ENCODE assay signal across 8 cellular contexts in genomic region chr11:289145-289705, GRCh38. TPM values are rescaled to one million over a fixed set of nuclear protein-coding genes. Genes with fewer than 3 reads are reported as not detected.
DNase-seq lines count a peak whose midpoint lies in the region; ATAC-seq and TF ChIP-seq lines count a peak whose summit lies in the region.

No MANE protein-coding gene starts in this region.

- DNase-seq in MCF 10A (ENCODE audit: unreplicated experiment) (no peak), NCI-H345 (lab: John Stamatoyannopoulos, UW) (no peak), HT-29 (ENCODE audit: low spot score) (no peak), ACHN (no peak)
- DNase-seq in naive thymus-derived CD4-positive, alpha-beta T cell: peak in 7 of 9 donors; percentile 24 to 69 (median 57)

- peaks cover 39 to 46% (median 46%) of the 10 kb centered on the region in 11 experiments for H3K27me3 ChIP-seq in BLaER1 treated with 17β-estradiol and CSF1 and Interleukin-3, amounts not matched to agents 10 nM and 100 nM
- H3K27me3 ChIP-seq in naive thymus-derived CD4-positive, alpha-beta T cell (ENCODE audit: control insufficient read depth in 2 of 2, insufficient read depth in 2 of 2, low read length in 2 of 2): no peaks in the 10 kb centered on the region

- POLR2A ChIA-PET in MCF 10A (lab: Yijun Ruan, JAX): interaction anchor here (1.1 kb wide), 1 partner anchor 82 kb away, joined by 3 read pairs; the partner anchor contains the start of genes BET1L and RIC8A
- POLR2A ChIA-PET in naive thymus-derived CD4-positive, alpha-beta T cell (lab: Charles Lee): interaction anchor here (0.8 to 15.1 kb wide), 14 partner anchors 9 to 117 kb away, joined by 3 to 330 read pairs (median 8); partner anchors contain the start of genes BET1L, IFITM2, IFITM5 and NLRP6

- peak overlapping the region; percentile 91 to 100 (median 99) for H3K4me2 ChIP-seq in BLaER1 treated with 17β-estradiol and CSF1 and Interleukin-3, amounts not matched to agents 10 nM and 100 nM

- intact Hi-C loops in MCF 10A (cut with micrococcal nuclease): no loop called here
- intact Hi-C loops in naive thymus-derived CD4-positive, alpha-beta T cell (cut with micrococcal nuclease): loop anchor here (1.0 to 5.0 kb wide), 4 partner anchors 9 to 82 kb away; partner anchors contain the start of genes BET1L (in 1 of the 2), PSMD13 (in 1 of the 2), RIC8A (in 1 of the 2) and SIRT3 (in 1 of the 2)

- peak; percentile 49 for ATAC-seq in naive thymus-derived CD4-positive, alpha-beta T cell
- ATAC-seq in GM21447 (IDR thresholded peaks at IDR 0.05; ENCODE audit: unreplicated experiment): no peak

- H3K4me1 ChIP-seq in BLaER1 treated with 17β-estradiol and CSF1 and Interleukin-3, amounts not matched to agents 10 nM and 100 nM: peaks cover 31 to 47% (median 40%) of the 10 kb centered on the region in 10 experiments
- H3K4me1 ChIP-seq in naive thymus-derived CD4-positive, alpha-beta T cell (ENCODE audit: control insufficient read depth in 2 of 2, insufficient read depth in 2 of 2, low read length in 2 of 2): peaks cover 16% of the 10 kb centered on the region in 2 donors

- H3K4me1 Mint-ChIP-seq in MCF 10A (ENCODE audit: insufficient read depth, unreplicated experiment): no peaks in the 10 kb centered on the region
- peaks cover 19 to 48% (median 33%) of the 10 kb centered on the region in 7 donors for H3K4me1 Mint-ChIP-seq in naive thymus-derived CD4-positive, alpha-beta T cell

- H3K36me3 ChIP-seq in BLaER1 treated with 17β-estradiol and CSF1 and Interleukin-3, amounts not matched to agents 10 nM and 100 nM: peaks cover 7 to 37% (median 22%) of the 10 kb centered on the region in 11 experiments; a peak in 18 of 22 replicates
- peaks cover 35% of the 10 kb centered on the region for H3K36me3 ChIP-seq in KOPT-K1 (ENCODE audit: insufficient read depth, low read length)
- H3K36me3 ChIP-seq in naive thymus-derived CD4-positive, alpha-beta T cell (ENCODE audit: control insufficient read depth in 2 of 3, insufficient read depth in 3 of 3, low read length in 3 of 3): peaks cover 0 to 50% (median 6%) of the 10 kb centered on the region in 3 experiments

- H3K27me3 Mint-ChIP-seq in MCF 10A (ENCODE audit: insufficient read depth, unreplicated experiment): peaks cover 15% of the 10 kb centered on the region
- H3K27me3 Mint-ChIP-seq in naive thymus-derived CD4-positive, alpha-beta T cell: peaks cover 0 to 14% (median 0%) of the 10 kb centered on the region in 5 donors

- H3K27ac Mint-ChIP-seq in MCF 10A (ENCODE audit: low read depth, unreplicated experiment): no peak overlapping the region
- H3K27ac Mint-ChIP-seq in naive thymus-derived CD4-positive, alpha-beta T cell: peak overlapping the region; percentile 74 to 95 (median 88)

- in situ Hi-C loops in ACHN (cut with HindIII; ENCODE audit: low pct_ligation_motif_present, low pct_unique_long_range_greater_than_20kb, low sequenced_read_pairs): no loop called here

- peak overlapping the region; percentile 73 to 91 (median 78); a peak in 21 of 22 replicates for H3K27ac ChIP-seq in BLaER1 treated with 17β-estradiol and CSF1 and Interleukin-3, amounts not matched to agents 10 nM and 100 nM
- peak overlapping the region; percentile 99 for H3K27ac ChIP-seq in KOPT-K1 (ENCODE audit: low read depth, low read length, poor library complexity, severe bottlenecking)
- H3K27ac ChIP-seq in naive thymus-derived CD4-positive, alpha-beta T cell (ENCODE audit: low read depth, low read length): peak overlapping the region; percentile 100

- CTCF ChIA-PET in MCF 10A (lab: Yijun Ruan, JAX): interaction anchor here (0.6 to 0.9 kb wide), 2 partner anchors 10 to 20 kb away, joined by 3 read pairs; no protein-coding TSS in a partner anchor
- CTCF ChIA-PET in naive thymus-derived CD4-positive, alpha-beta T cell (lab: Charles Lee): interaction anchor here (1.0 to 2.4 kb wide), 4 partner anchors 17 to 37 kb away, joined by 3 to 11 read pairs (median 4); no protein-coding TSS in a partner anchor

- H3K4me3 Mint-ChIP-seq in MCF 10A (ENCODE audit: unreplicated experiment): peak overlapping the region; percentile 39
- peak overlapping the region; percentile 68 to 89 (median 84) for H3K4me3 Mint-ChIP-seq in naive thymus-derived CD4-positive, alpha-beta T cell

- peak overlapping the region; percentile 69 to 88 (median 74) for H3K4me3 ChIP-seq in BLaER1 treated with 17β-estradiol and CSF1 and Interleukin-3, amounts not matched to agents 10 nM and 100 nM
- peak overlapping the region; percentile 47 for H3K4me3 ChIP-seq in naive thymus-derived CD4-positive, alpha-beta T cell (ENCODE audit: low read length)

- no peaks in the 10 kb centered on the region for H3K36me3 Mint-ChIP-seq in MCF 10A (ENCODE audit: insufficient read depth, unreplicated experiment)
- H3K36me3 Mint-ChIP-seq in naive thymus-derived CD4-positive, alpha-beta T cell: peaks cover 0 to 23% (median 0%) of the 10 kb centered on the region in 5 donors

- no peaks in the 10 kb centered on the region for H3K9me3 Mint-ChIP-seq in MCF 10A (ENCODE audit: unreplicated experiment)
- peaks cover 0 to 4% (median 0%) of the 10 kb centered on the region in 11 donors for H3K9me3 Mint-ChIP-seq in naive thymus-derived CD4-positive, alpha-beta T cell

- peak overlapping the region; percentile 80 to 98 (median 86) for H3K9ac ChIP-seq in BLaER1 treated with 17β-estradiol and CSF1 and Interleukin-3, amounts not matched to agents 10 nM and 100 nM

- H3K9me3 ChIP-seq in BLaER1 treated with 17β-estradiol and CSF1 and Interleukin-3, amounts not matched to agents 10 nM and 100 nM (replicated peaks in 1 of 11): no peaks in the 10 kb centered on the region
- H3K9me3 ChIP-seq in KOPT-K1 (ENCODE audit: insufficient read depth, low read length, poor library complexity, severe bottlenecking): no peaks in the 10 kb centered on the region
- no peaks in the 10 kb centered on the region for H3K9me3 ChIP-seq in naive thymus-derived CD4-positive, alpha-beta T cell (ENCODE audit: control insufficient read depth in 2 of 3, low read length in 3 of 3)

- no peak for TF ChIP-seq CTCF in MCF 10A (IDR thresholded peaks at IDR 0.05; ENCODE audit: unreplicated experiment)

- peaks cover 0 to 29% (median 6%) of the 10 kb centered on the region in 11 experiments; a peak in 8 of 22 replicates for H4K20me1 ChIP-seq in BLaER1 treated with 17β-estradiol and CSF1 and Interleukin-3, amounts not matched to agents 10 nM and 100 nM

- no TSS peak for BruUV-seq in MCF 10A (replicated peaks; lab: Mats Ljungman, UMichigan)

RNA-seq across cellular contexts. Expression of gene PGGHG, which starts 0.3 kb away (rescaled TPM):
- 6.3 and 8.5 TPM in 2 replicates for total RNA-seq in MCF 10A (2022)
- total RNA-seq in naive thymus-derived CD4-positive, alpha-beta T cell: 100 to 1,000 TPM; 325 to 656 (median 348) TPM
- polyA plus RNA-seq in naive thymus-derived CD4-positive, alpha-beta T cell: 10 to 100 TPM in 1 of 2 donors, 1 to 10 TPM in 1; 5.1 to 11.7 TPM
- 175 and 194 TPM in 2 replicates for total RNA-seq in HT-29 (2014; rRNA removed; shearing (Covaris generic))

RNA-seq across cellular contexts. Expression of gene IFITM5, which starts 10.1 kb away (rescaled TPM):
- total RNA-seq in MCF 10A (2022): not detected in 2 replicates
- not detected for total RNA-seq in naive thymus-derived CD4-positive, alpha-beta T cell
- not detected for polyA plus RNA-seq in naive thymus-derived CD4-positive, alpha-beta T cell
- total RNA-seq in HT-29 (2014; rRNA removed; shearing (Covaris generic)): not detected in 2 replicates

RNA-seq across cellular contexts. Expression of gene NLRP6, which starts 11.0 kb away (rescaled TPM):
- not detected in 2 replicates for total RNA-seq in MCF 10A (2022)
- 10 to 100 TPM in 3 of 5 experiments, 1 to 10 TPM in 2; 5.4 to 24.7 (median 13.8) TPM for total RNA-seq in naive thymus-derived CD4-positive, alpha-beta T cell
- polyA plus RNA-seq in naive thymus-derived CD4-positive, alpha-beta T cell: 10 to 100 TPM in 1 of 2 donors, 1 to 10 TPM in 1; 8.5 to 20.4 TPM
- total RNA-seq in HT-29 (2014; rRNA removed; shearing (Covaris generic)): not detected in 2 replicates

RNA-seq across cellular contexts. Expression of gene IFITM2, which starts 18.4 kb away (rescaled TPM):
- 288 and 314 TPM in 2 replicates for total RNA-seq in MCF 10A (2022)
- 1,000 to 10,000 TPM in 1 of 5 experiments, 100 to 1,000 TPM in 4; 143 to 1,924 (median 528) TPM for total RNA-seq in naive thymus-derived CD4-positive, alpha-beta T cell
- polyA plus RNA-seq in naive thymus-derived CD4-positive, alpha-beta T cell: 1,000 to 10,000 TPM; 2,860 to 3,315 TPM
- 31.2 and 32.3 TPM in 2 replicates for total RNA-seq in HT-29 (2014; rRNA removed; shearing (Covaris generic))

RNA-seq across cellular contexts. Expression of gene IFITM1, which starts 24.6 kb away (rescaled TPM):
- total RNA-seq in MCF 10A (2022): 1.8 and 4.8 TPM in 2 replicates
- total RNA-seq in naive thymus-derived CD4-positive, alpha-beta T cell: 100 to 1,000 TPM in 4 of 5 experiments, 10 to 100 TPM in 1; 97.4 to 985 (median 241) TPM
- polyA plus RNA-seq in naive thymus-derived CD4-positive, alpha-beta T cell: 1,000 to 10,000 TPM; 1,878 to 2,355 TPM
- 6.8 and 7.6 TPM in 2 replicates for total RNA-seq in HT-29 (2014; rRNA removed; shearing (Covaris generic))

Comparison
In these comparisons a context has a peak if more than half of its experiments do, and no peak if none do; other contexts are left out.
1. DNase-seq: peak in naive thymus-derived CD4-positive, alpha-beta T cell (7 of 9); none in MCF 10A (single experiment), NCI-H345 (single experiment), HT-29 (single experiment) and ACHN (single experiment).
2. RNA of gene PGGHG, which starts 0.3 kb away (total RNA-seq): 325 to 656 TPM in naive thymus-derived CD4-positive, alpha-beta T cell and 175 to 194 TPM in HT-29; 6.3 to 8.5 TPM in MCF 10A; every median in the first group is over 10 times any median in the second.
3. Peak in every context shown above with its lines, with median percentiles within 50 percentile points of each other: H3K27ac ChIP-seq.